Comparison of ENCODE assay signal across 14 cellular contexts in the genomic region with DNA sequence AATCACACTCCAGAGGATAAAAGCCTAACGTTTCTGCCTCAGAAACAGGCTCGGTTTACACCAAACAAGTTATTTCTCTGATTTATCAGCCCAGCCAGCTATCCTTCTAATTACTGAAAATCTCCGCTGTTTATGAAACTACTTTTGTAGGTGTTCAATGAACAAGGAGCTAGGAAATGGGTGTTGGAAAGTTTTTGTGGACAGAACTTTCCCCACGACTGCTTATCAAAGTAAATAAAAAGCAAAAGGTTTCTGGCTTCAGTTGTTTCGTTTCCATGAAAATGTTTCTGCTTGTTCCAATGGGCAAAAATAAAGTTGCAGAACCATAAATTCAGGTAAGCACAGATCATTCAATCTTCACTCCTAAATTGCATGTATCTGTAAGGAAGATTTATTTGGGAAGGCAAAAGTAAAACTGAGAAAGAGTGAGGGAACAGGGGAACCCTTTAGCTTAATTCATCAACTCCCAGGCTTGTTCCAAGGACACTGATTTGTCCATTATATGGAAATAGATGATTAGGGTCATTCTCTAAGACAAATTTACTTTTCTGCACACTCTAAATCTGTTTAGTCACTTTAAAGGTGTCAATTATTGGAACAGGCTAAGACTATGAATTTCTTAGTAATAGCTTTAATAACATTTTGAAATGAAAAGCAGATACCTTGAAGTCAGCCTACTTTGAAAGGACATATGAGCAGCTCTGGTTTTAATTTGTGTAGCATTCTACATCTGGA.
DNase-seq lines count a peak whose midpoint lies in the region; ATAC-seq and TF ChIP-seq lines count a peak whose summit lies in the region.
"Had no signal": no experiment of that assay in that cellular context is flagged by ENCODE, and none has a peak within 500 bp of the region (broad histone marks: within the 10 kb centered on the region; RNA-seq: fewer than 3 reads in every experiment).

No MANE protein-coding gene starts in this region.

- peak; percentile 64 for DNase-seq in G401 (ENCODE audit: low spot score)
- DNase-seq in psoas muscle: no peak
- no peak for DNase-seq in SK-N-DZ (ENCODE audit: low spot score)
- no peak for DNase-seq in HuH-7.5 (ENCODE audit: low spot score)
- DNase-seq: activated naive CD4-positive, alpha-beta T cell treated with anti-CD3 and anti-CD28 coated beads, Interleukin-2, amount 50 U/mL, for 16 hours; effector CD4-positive, alpha-beta T cell; NCI-H1048; NCI-H446; RPMI8226; T1000 had no signal

- H3K4me1 Mint-ChIP-seq in brain: peaks cover 46% of the 10 kb centered on the region

- no peak overlapping the region for H3K9ac ChIP-seq in iPS-18a (ENCODE audit: low read length)

- H3K27me3 Mint-ChIP-seq in brain: peaks cover 74% of the 10 kb centered on the region

- intact Hi-C loops in psoas muscle (cut with DNase I): no loop called here

- no peaks in the 10 kb centered on the region for H3K9me3 Mint-ChIP-seq in brain

- H3K4me3 ChIP-seq in iPS-18a (ENCODE audit: low read length) (peak overlapping the region; percentile 58), psoas muscle (peak overlapping the region; percentile 44)

- peak overlapping the region; percentile 54 to 83 (median 81) for H3K4me3 Mint-ChIP-seq in brain

- H3K27ac ChIP-seq in iPS-18a (ENCODE audit: low read length) (no peak overlapping the region), psoas muscle (no peak overlapping the region)

- H3K27me3 ChIP-seq in iPS-18a (ENCODE audit: control insufficient read depth, insufficient read depth, low read length) (peaks cover 75% of the 10 kb centered on the region), psoas muscle (ENCODE audit: insufficient read depth in 3 of 3, low read length in 2 of 3) (peaks cover 0 to 17% (median 3%) of the 10 kb centered on the region in 3 donors)

- H3K9me3 ChIP-seq in iPS-18a (ENCODE audit: control insufficient read depth, low read depth, low read length) (no peaks in the 10 kb centered on the region), psoas muscle (no peaks in the 10 kb centered on the region)

- no peaks in the 10 kb centered on the region for H3K36me3 Mint-ChIP-seq in brain

- 15 to 23% (median 19%) methylated on average over 5 of the region's 5 CpGs for WGBS in psoas muscle, 3 donors

- ATAC-seq in psoas muscle (no peak), GM18873 (IDR thresholded peaks at IDR 0.05; ENCODE audit: low FRiP score, unreplicated experiment) (no peak), GM19463 (IDR thresholded peaks at IDR 0.05; ENCODE audit: unreplicated experiment) (no peak)

- TF ChIP-seq CTCF in brain (conservative IDR thresholded peaks at IDR 0.05) (no peak), psoas muscle (IDR thresholded peaks at IDR 0.05) (no peak)

- H3K4me1 ChIP-seq in iPS-18a (ENCODE audit: control insufficient read depth, low read depth, low read length) (peaks cover 27% of the 10 kb centered on the region), psoas muscle (no peaks in the 10 kb centered on the region)

- no peaks in the 10 kb centered on the region for H3K36me3 ChIP-seq in iPS-18a (ENCODE audit: control insufficient read depth, low read depth, low read length)
- no peaks in the 10 kb centered on the region for H3K36me3 ChIP-seq in psoas muscle (ENCODE audit: insufficient read depth in 1 of 2, low read depth in 1 of 2)

- peak overlapping the region in 3 of 5 experiments; percentile 10 to 67 (median 59) for H3K27ac Mint-ChIP-seq in brain

- in situ Hi-C loops in G401 (cut with HindIII; ENCODE audit: low sequenced_read_pairs): no loop called here
